ENCODE assay signal across 16 cellular contexts in the genomic region with DNA sequence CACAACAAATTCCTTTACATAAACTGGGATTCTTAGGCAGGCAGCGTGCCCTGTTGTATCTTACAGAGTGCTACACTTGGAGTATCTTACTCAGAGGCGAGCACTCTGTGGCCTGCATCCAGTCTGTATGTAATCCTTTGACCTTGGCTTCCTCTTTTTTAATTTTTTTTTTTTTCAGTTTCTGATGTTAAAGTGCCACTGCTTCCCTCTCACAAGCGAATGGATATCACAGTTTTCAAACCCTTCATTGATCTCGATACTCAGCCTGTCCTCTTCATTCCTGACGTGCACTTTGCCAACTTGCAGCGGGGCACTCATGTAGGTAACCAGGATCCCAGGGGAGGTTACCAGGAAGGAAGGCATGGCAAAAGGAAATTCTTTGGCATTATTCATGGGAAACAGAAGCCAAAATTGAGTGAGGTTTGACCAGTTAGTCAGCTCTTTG. TPM values are rescaled to one million over a fixed set of nuclear protein-coding genes. Genes with fewer than 3 reads are reported as not detected.
DNase-seq lines count a peak whose midpoint lies in the region; ATAC-seq and TF ChIP-seq lines count a peak whose summit lies in the region.
"Had no signal": no experiment of that assay in that cellular context is flagged by ENCODE, and none has a peak within 500 bp of the region (broad histone marks: within the 10 kb centered on the region; RNA-seq: fewer than 3 reads in every experiment).

No MANE protein-coding gene starts in this region.

- H3K36me3 ChIP-seq in BLaER1 = no peaks in the 10 kb centered on the region
- no peaks in the 10 kb centered on the region for H3K36me3 ChIP-seq in lower lobe of right lung
- H3K36me3 ChIP-seq in MM.1S (replicated peaks; ENCODE audit: insufficient read depth, low read length) = no peaks in the 10 kb centered on the region
- H3K36me3 ChIP-seq: ovary had no signal

- H3K4me1 ChIP-seq in BLaER1 (peaks cover 26% of the 10 kb centered on the region), lower lobe of right lung (peaks cover 36% of the 10 kb centered on the region), MM.1S (ENCODE audit: low read length) (no peaks in the 10 kb centered on the region; the same call in 1 of the 2 replicates)

- H3K36me3 Mint-ChIP-seq in MCF 10A (ENCODE audit: insufficient read depth, unreplicated experiment) = no peaks in the 10 kb centered on the region
- H3K36me3 Mint-ChIP-seq in activated naive CD4-positive, alpha-beta T cell treated with anti-CD3 and anti-CD28 coated beads, Interleukin-2, amount 10 ng/mL, durations not matched to agents 7 days and 5 days = no peaks in the 10 kb centered on the region

- intact Hi-C loops in lower lobe of right lung (cut with DNase I) (no loop called here), MCF 10A (cut with micrococcal nuclease) (no loop called here)

- no peaks in the 10 kb centered on the region for H3K79me2 ChIP-seq in MM.1S (ENCODE audit: low read length)

- H3K27ac ChIP-seq in BLaER1 (no peak overlapping the region), lower lobe of right lung (no peak overlapping the region), MM.1S (ENCODE audit: low read length) (no peak overlapping the region)
- H3K27ac ChIP-seq: ovary had no signal

- H3K27me3 ChIP-seq in BLaER1 = no peaks in the 10 kb centered on the region
- H3K27me3 ChIP-seq in lower lobe of right lung (ENCODE audit: low read depth) = no peaks in the 10 kb centered on the region
- H3K27me3 ChIP-seq in MM.1S (replicated peaks; ENCODE audit: insufficient read depth, low read length) = no peaks in the 10 kb centered on the region
- H3K27me3 ChIP-seq: ovary had no signal

- H3K9me3 ChIP-seq in BLaER1 (no peaks in the 10 kb centered on the region), lower lobe of right lung (no peaks in the 10 kb centered on the region), MM.1S (replicated peaks; ENCODE audit: insufficient read depth, low read length) (no peaks in the 10 kb centered on the region)
- H3K9me3 ChIP-seq: ovary had no signal

- TF ChIP-seq CTCF in cardiac fibroblast (IDR thresholded peaks at IDR 0.05; ENCODE audit: low read depth, low read length) (no peak), lower lobe of right lung (IDR thresholded peaks at IDR 0.05) (no peak), MCF 10A (IDR thresholded peaks at IDR 0.05; ENCODE audit: unreplicated experiment) (no peak), MM.1S (IDR thresholded peaks at IDR 0.05; ENCODE audit: low read length) (no peak)

- H4K20me1 ChIP-seq in BLaER1 (no peaks in the 10 kb centered on the region), MM.1S (ENCODE audit: insufficient read depth, low read length) (no peaks in the 10 kb centered on the region)

- POLR2A ChIA-PET in MCF 10A (lab: Yijun Ruan, JAX) = interaction anchor here (0.6 kb wide), 1 partner anchor 146 kb away, joined by 4 read pairs; no protein-coding TSS in a partner anchor

- H3K4me3 ChIP-seq in BLaER1 (no peak overlapping the region), cardiac fibroblast (replicated peaks in 1 of 2; ENCODE audit: low read depth in 2 of 2, low read length in 2 of 2) (no peak overlapping the region), lower lobe of right lung (no peak overlapping the region), MM.1S (ENCODE audit: low read length) (no peak overlapping the region)
- H3K4me3 ChIP-seq: ovary had no signal

- no peaks in the 10 kb centered on the region for H3K4me1 Mint-ChIP-seq in MCF 10A (ENCODE audit: insufficient read depth, unreplicated experiment)
- peaks cover 2% of the 10 kb centered on the region for H3K4me1 Mint-ChIP-seq in activated naive CD4-positive, alpha-beta T cell treated with anti-CD3 and anti-CD28 coated beads, Interleukin-2, amount 10 ng/mL, durations not matched to agents 7 days and 5 days
- H3K4me1 Mint-ChIP-seq: central memory CD8-positive, alpha-beta T cell had no signal

- no peak overlapping the region for H3K27ac Mint-ChIP-seq in MCF 10A (ENCODE audit: low read depth, unreplicated experiment)
- no peak overlapping the region for H3K27ac Mint-ChIP-seq in activated naive CD4-positive, alpha-beta T cell treated with anti-CD3 and anti-CD28 coated beads, Interleukin-2, amount 10 ng/mL, durations not matched to agents 7 days and 5 days
- H3K27ac Mint-ChIP-seq: T-helper 2 cell treated with Interferon-gamma antibody and Interleukin-4, amounts not matched to agents 5 μg/mL and 100 μg/mL, for 36 hours had no signal

- CTCF ChIA-PET in MCF 10A (lab: Yijun Ruan, JAX) = interaction anchor here (0.5 to 1.6 kb wide), 3 partner anchors 16 to 77 kb away, joined by 3 read pairs; no protein-coding TSS in a partner anchor
- CTCF ChIA-PET in activated naive CD4-positive, alpha-beta T cell treated with anti-CD3 and anti-CD28 coated beads, Interleukin-2, amount 10 ng/mL, durations not matched to agents 7 days and 5 days (lab: Charles Lee) = no interaction called here

- DNase-seq in NOMO-1 (lab: John Stamatoyannopoulos, UW; ENCODE audit: unreplicated experiment in 2 of 2) = peak; percentile 57 to 82
- peak; percentile 36 to 57 for DNase-seq in cardiac fibroblast (ENCODE audit: low read depth in 2 of 2)
- no peak for DNase-seq in lower lobe of right lung
- DNase-seq in MCF 10A (ENCODE audit: unreplicated experiment) = no peak
- DNase-seq in activated naive CD4-positive, alpha-beta T cell treated with anti-CD3 and anti-CD28 coated beads, Interleukin-2, amount 10 ng/mL, durations not matched to agents 7 days and 5 days = no peak
- DNase-seq in AG20443 (ENCODE audit: low spot score) = no peak
- no peak for DNase-seq in MM.1S
- DNase-seq: activated naive CD4-positive, alpha-beta T cell treated with Interleukin-2 at 50 U/mL for 16 hours; DMS79; midbrain; ovary; stimulated activated CD4-positive, alpha-beta T cell treated with anti-CD3 and anti-CD28 coated beads, Interleukin-1b, Interleukin-23, amount 100 ng/mL, for 48 hours had no signal

- no TSS peak for BruUV-seq in MCF 10A (replicated peaks; lab: Mats Ljungman, UMichigan)

- H3F3A ChIP-seq in MM.1S (ENCODE audit: insufficient read depth, low read length) = no peaks in the 10 kb centered on the region

- H3K9ac ChIP-seq in BLaER1 (no peak overlapping the region), MM.1S (ENCODE audit: low read length) (no peak overlapping the region)

- H3K9me3 Mint-ChIP-seq in MCF 10A (ENCODE audit: unreplicated experiment) = no peaks in the 10 kb centered on the region
- no peaks in the 10 kb centered on the region for H3K9me3 Mint-ChIP-seq in activated naive CD4-positive, alpha-beta T cell treated with anti-CD3 and anti-CD28 coated beads, Interleukin-2, amount 10 ng/mL, durations not matched to agents 7 days and 5 days
- H3K9me3 Mint-ChIP-seq: central memory CD8-positive, alpha-beta T cell; T-helper 2 cell treated with Interferon-gamma antibody and Interleukin-4, amounts not matched to agents 5 μg/mL and 100 μg/mL, for 36 hours had no signal

- H3K9me2 ChIP-seq in MM.1S (replicated peaks; ENCODE audit: insufficient read depth, low read length) = no peaks in the 10 kb centered on the region

- H3K27me3 Mint-ChIP-seq in MCF 10A (ENCODE audit: insufficient read depth, unreplicated experiment) = no peaks in the 10 kb centered on the region
- H3K27me3 Mint-ChIP-seq in activated naive CD4-positive, alpha-beta T cell treated with anti-CD3 and anti-CD28 coated beads, Interleukin-2, amount 10 ng/mL, durations not matched to agents 7 days and 5 days = peaks cover 16% of the 10 kb centered on the region
- H3K27me3 Mint-ChIP-seq: central memory CD8-positive, alpha-beta T cell had no signal

- H2AFZ ChIP-seq in MM.1S (ENCODE audit: low read length) = no peak overlapping the region

- H3K4me2 ChIP-seq in BLaER1 (peak overlapping the region; percentile 66), MM.1S (ENCODE audit: low read depth, low read length) (no peak overlapping the region)

- ATAC-seq in lower lobe of right lung = peak; percentile 54 to 59
- ATAC-seq: esophagus mucosa had no signal

- H3K4me3 Mint-ChIP-seq in MCF 10A (ENCODE audit: unreplicated experiment) = no peak overlapping the region
- no peak overlapping the region for H3K4me3 Mint-ChIP-seq in activated naive CD4-positive, alpha-beta T cell treated with anti-CD3 and anti-CD28 coated beads, Interleukin-2, amount 10 ng/mL, durations not matched to agents 7 days and 5 days
- H3K4me3 Mint-ChIP-seq: central memory CD8-positive, alpha-beta T cell; T-helper 2 cell treated with Interferon-gamma antibody and Interleukin-4, amounts not matched to agents 5 μg/mL and 100 μg/mL, for 36 hours had no signal

RNA-seq across cellular contexts. Expression of a gene that starts 40.4 kb away (rescaled TPM):
- total RNA-seq in lower lobe of right lung (6.5 TPM), MCF 10A (2022) (0.96 and 2.0 TPM in 2 replicates)

RNA-seq across cellular contexts. Expression of a gene that starts 51.5 kb away (rescaled TPM):
- 40.8 TPM for total RNA-seq in lower lobe of right lung
- total RNA-seq in MCF 10A (2022) = 7.1 and 10.0 TPM in 2 replicates

Comparison
In these comparisons a context has a peak if more than half of its experiments do, and no peak if none do; other contexts are left out.
1. DNase-seq: peak in NOMO-1 (2 of 2) and cardiac fibroblast (2 of 2); none in lower lobe of right lung (single experiment), MCF 10A (single experiment), activated naive CD4-positive, alpha-beta T cell treated with anti-CD3 and anti-CD28 coated beads, Interleukin-2, amount 10 ng/mL, durations not matched to agents 7 days and 5 days (single experiment), AG20443 (single experiment) and MM.1S (single experiment).